26 cellular contexts compared by ENCODE assay signal in genomic region chr6:41455410-41455809, GRCh38.
"Had no signal": no experiment of that assay in that cellular context is flagged by ENCODE, and none has a peak within 500 bp of the region (broad histone marks: within the 10 kb centered on the region; RNA-seq: fewer than 3 reads in every experiment).

No MANE protein-coding gene starts in this region.

- H3K27me3 ChIP-seq: gastroesophageal sphincter, right atrium auricular region, uterus had no signal

- DNase-seq: activated CD4-positive, alpha-beta memory T cell treated with anti-CD3 and anti-CD28 coated beads for 36 hours; activated CD4-positive, alpha-beta T cell treated with anti-CD3 and anti-CD28 coated beads, Interleukin-2, amount 10 ng/mL, durations not matched to agents 24 days and 14 days; activated CD4-positive, CD25-positive, alpha-beta regulatory T cell treated with anti-CD3 and anti-CD28 coated beads, Interleukin-2, amount 50 U/mL, for 72 hours; activated CD8-positive, alpha-beta memory T cell treated with anti-CD3 and anti-CD28 coated beads, Interleukin-2, amount 50 U/mL, for 48 hours; activated gamma-delta T cell treated with Interleukin-2 at 50 U/mL for 16 hours; activated naive CD4-positive, alpha-beta T cell treated with anti-CD3 and anti-CD28 coated beads, Interleukin-2, amount 50 U/mL, for 16 hours; activated T-cell treated with anti-CD3 and anti-CD28 coated beads, Interleukin-2, amount 50 U/mL, for 4 hours; amniotic stem cell; caudate nucleus; cortex of kidney; effector memory CD8-positive, alpha-beta T cell; hippocampal formation; left cardiac atrium; midbrain; naive thymus-derived CD4-positive, alpha-beta T cell; nucleus accumbens; stimulated activated CD4-positive, alpha-beta T cell treated with anti-CD3 and anti-CD28 coated beads, Interleukin-15, amount 100 ng/mL, for 24 hours; stimulated activated CD4-positive, alpha-beta T cell treated with anti-CD3 and anti-CD28 coated beads, Interleukin-2, amount 100 ng/mL, for 24 hours; stimulated activated naive CD4-positive, alpha-beta T cell treated with Interleukin-2 at 50 U/mL for 16 hours; T-helper 9 cell; uterus had no signal

- H3K36me3 ChIP-seq: gastroesophageal sphincter, right atrium auricular region, thoracic aorta, uterus had no signal

- H3K27ac Mint-ChIP-seq: activated CD4-positive, alpha-beta memory T cell treated with anti-CD3 and anti-CD28 coated beads for 36 hours; activated CD4-positive, alpha-beta T cell treated with anti-CD3 and anti-CD28 coated beads, Interleukin-2, amount 10 ng/mL, durations not matched to agents 24 days and 14 days; activated T-helper 17 cell treated with anti-CD3 and anti-CD28 coated beads, Interleukin-2, amount 50 U/mL, for 72 hours; effector memory CD8-positive, alpha-beta T cell; naive thymus-derived CD4-positive, alpha-beta T cell had no signal

- ATAC-seq: activated T-cell treated with anti-CD3 and anti-CD28 coated beads, Interleukin-2, amount 50 U/mL, for 4 hours; activated T-helper 17 cell treated with anti-CD3 and anti-CD28 coated beads, Interleukin-2, amount 50 U/mL, for 72 hours; effector memory CD8-positive, alpha-beta T cell; gastroesophageal sphincter; left cardiac atrium; naive thymus-derived CD4-positive, alpha-beta T cell had no signal

- H3K9me3 Mint-ChIP-seq: activated CD4-positive, alpha-beta memory T cell treated with anti-CD3 and anti-CD28 coated beads for 36 hours; activated CD4-positive, alpha-beta T cell treated with anti-CD3 and anti-CD28 coated beads, Interleukin-2, amount 10 ng/mL, durations not matched to agents 24 days and 14 days; activated T-cell treated with anti-CD3 and anti-CD28 coated beads, Interleukin-2, amount 50 U/mL, for 4 hours; activated T-helper 17 cell treated with anti-CD3 and anti-CD28 coated beads, Interleukin-2, amount 50 U/mL, for 72 hours; effector memory CD8-positive, alpha-beta T cell; naive thymus-derived CD4-positive, alpha-beta T cell had no signal

- H3K4me1 ChIP-seq: parathyroid adenoma had no signal

- H3K9me3 ChIP-seq: gastroesophageal sphincter, right atrium auricular region, thoracic aorta, uterus had no signal

- H3K36me3 Mint-ChIP-seq: activated CD4-positive, alpha-beta memory T cell treated with anti-CD3 and anti-CD28 coated beads for 36 hours; naive thymus-derived CD4-positive, alpha-beta T cell had no signal

- H3K27ac ChIP-seq: gastroesophageal sphincter, parathyroid adenoma, right atrium auricular region, thoracic aorta, uterus had no signal

- H3K4me1 Mint-ChIP-seq: activated CD4-positive, alpha-beta T cell treated with anti-CD3 and anti-CD28 coated beads, Interleukin-2, amount 10 ng/mL, durations not matched to agents 24 days and 14 days; activated T-helper 17 cell treated with anti-CD3 and anti-CD28 coated beads, Interleukin-2, amount 50 U/mL, for 72 hours had no signal

- H3K4me3 Mint-ChIP-seq: activated CD4-positive, alpha-beta memory T cell treated with anti-CD3 and anti-CD28 coated beads for 36 hours; activated CD4-positive, alpha-beta T cell treated with anti-CD3 and anti-CD28 coated beads, Interleukin-2, amount 10 ng/mL, durations not matched to agents 24 days and 14 days; activated T-cell treated with anti-CD3 and anti-CD28 coated beads, Interleukin-2, amount 50 U/mL, for 4 hours; activated T-helper 17 cell treated with anti-CD3 and anti-CD28 coated beads, Interleukin-2, amount 50 U/mL, for 72 hours; effector memory CD8-positive, alpha-beta T cell; naive thymus-derived CD4-positive, alpha-beta T cell had no signal

- H3K4me3 ChIP-seq: gastroesophageal sphincter, right atrium auricular region, thoracic aorta, uterus had no signal

- H3K9ac ChIP-seq: parathyroid adenoma had no signal

- H3K27me3 Mint-ChIP-seq: activated T-helper 17 cell treated with anti-CD3 and anti-CD28 coated beads, Interleukin-2, amount 50 U/mL, for 72 hours had no signal
